Comparison of ENCODE assay signal across 8 cellular contexts in genomic region chr2:237201461-237202287, GRCh38.
DNase-seq lines count a peak whose midpoint lies in the region; ATAC-seq and TF ChIP-seq lines count a peak whose summit lies in the region.

No MANE protein-coding gene starts in this region.

- no peak for TF ChIP-seq CTCF in cardiac fibroblast (IDR thresholded peaks at IDR 0.05; ENCODE audit: low read depth, low read length)
- no peak for TF ChIP-seq CTCF in osteocyte (IDR thresholded peaks at IDR 0.05)
- TF ChIP-seq CTCF in dorsolateral prefrontal cortex (IDR thresholded peaks at IDR 0.05 in 54 of 56, conservative IDR thresholded peaks at IDR 0.05 in 2 of 56; ENCODE audit: low read depth in 1 of 56, partially characterized antibody in 56 of 56) = no peak

- H3K36me3 Mint-ChIP-seq in osteocyte (ENCODE audit: unreplicated experiment) = no peaks in the 10 kb centered on the region

- H3K4me3 ChIP-seq in cardiac fibroblast (replicated peaks in 1 of 2; ENCODE audit: low read depth in 2 of 2, low read length in 2 of 2) = no peak overlapping the region
- H3K4me3 ChIP-seq in dorsolateral prefrontal cortex = no peak overlapping the region

- H3K27me3 ChIP-seq in dorsolateral prefrontal cortex = peaks cover 0 to 16% (median 3%) of the 10 kb centered on the region in 45 donors

- peak overlapping the region; percentile 94 for H3K27ac Mint-ChIP-seq in osteocyte (ENCODE audit: unreplicated experiment)

- H3K4me3 Mint-ChIP-seq in osteocyte (ENCODE audit: unreplicated experiment) = no peak overlapping the region

- H3K27me3 Mint-ChIP-seq in osteocyte (ENCODE audit: unreplicated experiment) = no peaks in the 10 kb centered on the region

- ATAC-seq in GM19023 (IDR thresholded peaks at IDR 0.05; ENCODE audit: unreplicated experiment) (peak; percentile 75), HG03442 (IDR thresholded peaks at IDR 0.05; ENCODE audit: unreplicated experiment) (peak; percentile 90)

- peak; percentile 85 to 86 for DNase-seq in cardiac fibroblast (ENCODE audit: low read depth in 2 of 2)
- peak; percentile 85 for DNase-seq in osteocyte (ENCODE audit: extremely low spot score, unreplicated experiment)
- no peak for DNase-seq in NCI-H128 (lab: John Stamatoyannopoulos, UW; ENCODE audit: unreplicated experiment)
- no peak for DNase-seq in anterior cingulate cortex (lab: John Stamatoyannopoulos, UW)
- DNase-seq in SHP77 treated with DMSO at 0.1 percent for 48 hours (lab: John Stamatoyannopoulos, UW) = no peak
- no peak for DNase-seq in dorsolateral prefrontal cortex

- H3K27ac ChIP-seq in dorsolateral prefrontal cortex = no peak overlapping the region

- H3K4me1 Mint-ChIP-seq in osteocyte (ENCODE audit: unreplicated experiment) = peaks cover 89% of the 10 kb centered on the region

- intact Hi-C loops in dorsolateral prefrontal cortex (cut with DNase I) = no loop called here

- no peaks in the 10 kb centered on the region for H3K9me3 Mint-ChIP-seq in osteocyte (ENCODE audit: unreplicated experiment)

Comparison
In these comparisons a context has a peak if more than half of its experiments do, and no peak if none do; other contexts are left out.
1. DNase-seq: peak in cardiac fibroblast (2 of 2) and osteocyte (single experiment); none in NCI-H128 (single experiment), anterior cingulate cortex (0 of 58), SHP77 treated with DMSO at 0.1 percent for 48 hours (single experiment) and dorsolateral prefrontal cortex (0 of 10).